ENCODE assay signal across 16 cellular contexts in genomic region chr5:64269164-64269563, GRCh38.
"Had no signal": no experiment of that assay in that cellular context is flagged by ENCODE, and none has a peak within 500 bp of the region (broad histone marks: within the 10 kb centered on the region; RNA-seq: fewer than 3 reads in every experiment).

No MANE protein-coding gene starts in this region.

- DNase-seq: effector memory CD8-positive, alpha-beta T cell; gastrocnemius medialis; glutamatergic neuron; islet precursor cell; mucosa of descending colon; naive thymus-derived CD8-positive, alpha-beta T cell; small intestine; stimulated activated CD4-positive, alpha-beta T cell treated with anti-CD3 and anti-CD28 coated beads, Interleukin-12 subunit alpha, Interleukin-12 subunit beta, amount 100 ng/mL, for 4 hours; stimulated activated naive CD4-positive, alpha-beta T cell; trophoblast cell had no signal

- H3K27ac Mint-ChIP-seq: dendritic cell treated with granulocyte-macrophage colony-stimulating factor and Interleukin-4, amounts not matched to agents 40 ng/mL and 50 ng/mL, for 4 days; effector memory CD8-positive, alpha-beta T cell; naive thymus-derived CD8-positive, alpha-beta T cell had no signal

- H3K36me3 Mint-ChIP-seq: naive thymus-derived CD8-positive, alpha-beta T cell had no signal

- H3K27me3 ChIP-seq: esophagus muscularis mucosa, gastrocnemius medialis, neutrophil had no signal

- H3K9me3 ChIP-seq: gastrocnemius medialis, mucosa of descending colon, neutrophil had no signal

- H3K4me3 Mint-ChIP-seq: dendritic cell treated with granulocyte-macrophage colony-stimulating factor and Interleukin-4, amounts not matched to agents 40 ng/mL and 50 ng/mL, for 4 days; effector memory CD8-positive, alpha-beta T cell; naive thymus-derived CD8-positive, alpha-beta T cell had no signal

- H3K4me3 ChIP-seq: esophagus muscularis mucosa, gastrocnemius medialis, mucosa of descending colon had no signal

- H3K27ac ChIP-seq: epithelial cell of prostate, esophagus muscularis mucosa, gastrocnemius medialis, neutrophil had no signal

- ATAC-seq: effector memory CD8-positive, alpha-beta T cell; gastrocnemius medialis; left lobe of liver; mucosa of descending colon; naive thymus-derived CD8-positive, alpha-beta T cell; right cardiac atrium had no signal

- H3K4me1 Mint-ChIP-seq: naive thymus-derived CD8-positive, alpha-beta T cell had no signal

- H3K4me1 ChIP-seq: gastrocnemius medialis had no signal

- H3K36me3 ChIP-seq: esophagus muscularis mucosa, gastrocnemius medialis, neutrophil had no signal

- H3K27me3 Mint-ChIP-seq: dendritic cell treated with granulocyte-macrophage colony-stimulating factor and Interleukin-4, amounts not matched to agents 40 ng/mL and 50 ng/mL, for 4 days; effector memory CD8-positive, alpha-beta T cell had no signal
